ENCODE assay signal across 16 cellular contexts in the genomic region with DNA sequence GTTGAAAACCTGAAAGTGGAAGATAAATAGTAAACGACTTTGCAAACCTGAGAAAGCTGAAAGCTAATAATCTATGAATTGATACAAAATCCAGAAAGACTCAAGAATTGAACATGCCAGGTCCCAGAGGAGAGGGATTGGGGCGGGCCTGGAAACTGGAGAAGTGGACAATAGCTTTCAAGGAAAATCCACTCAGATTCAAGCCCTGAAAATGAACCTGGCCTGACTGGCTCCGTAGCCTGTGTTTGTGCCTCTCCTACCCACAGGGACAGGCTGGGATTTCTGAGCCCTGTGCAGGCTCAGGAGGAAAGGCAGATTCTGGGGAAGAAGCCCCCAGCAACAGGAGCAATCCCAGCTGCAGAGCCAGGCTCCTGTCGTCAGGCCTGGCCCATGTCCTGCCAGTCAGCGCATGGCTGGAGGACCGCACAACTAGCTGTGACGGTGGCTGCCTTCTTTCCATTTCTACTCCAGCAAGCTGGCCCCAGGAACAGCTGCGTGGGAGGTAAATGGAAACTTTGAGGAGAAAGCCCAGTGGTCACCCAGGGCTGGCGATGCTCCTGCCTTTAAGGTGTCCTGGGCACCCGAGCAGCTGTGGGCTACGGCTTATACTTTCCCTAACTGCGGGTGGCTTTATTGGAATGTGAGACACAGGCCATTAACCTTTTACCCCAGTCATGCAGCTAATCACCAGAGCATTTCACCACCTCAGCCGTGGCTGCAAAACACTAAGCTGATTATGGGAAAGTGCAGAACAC.
DNase-seq lines count a peak whose midpoint lies in the region; ATAC-seq, FAIRE-seq and TF ChIP-seq lines count a peak whose summit lies in the region.
"Had no signal": no experiment of that assay in that cellular context is flagged by ENCODE, and none has a peak within 500 bp of the region (broad histone marks: within the 10 kb centered on the region; RNA-seq: fewer than 3 reads in every experiment).

No MANE protein-coding gene starts in this region.

- no peak overlapping the region for H2AFZ ChIP-seq in HepG2 (ENCODE audit: low read length)
- H2AFZ ChIP-seq in Karpas-422 (ENCODE audit: low read length): no peak overlapping the region

- intact Hi-C loops in HepG2 (cut with micrococcal nuclease; ENCODE audit: unreplicated experiment): no loop called here
- intact Hi-C loops in sigmoid colon (cut with DNase I): no loop called here

- H3K4me1 ChIP-seq in HepG2 (ENCODE audit: insufficient read depth, low read length): peaks cover 28% of the 10 kb centered on the region
- no peaks in the 10 kb centered on the region for H3K4me1 ChIP-seq in sigmoid colon
- no peaks in the 10 kb centered on the region for H3K4me1 ChIP-seq in Karpas-422 (ENCODE audit: low read length)

- H4K20me1 ChIP-seq in HepG2 (ENCODE audit: insufficient read depth, low read length) (no peaks in the 10 kb centered on the region), Karpas-422 (ENCODE audit: insufficient read depth, low read depth, low read length) (no peaks in the 10 kb centered on the region)

- ATAC-seq in HepG2 (peak; percentile 6), HG03469 (IDR thresholded peaks at IDR 0.05; ENCODE audit: unreplicated experiment) (no peak)
- ATAC-seq: gastroesophageal sphincter had no signal

- H3K79me2 ChIP-seq in HepG2 (ENCODE audit: insufficient read depth, low read length) (no peaks in the 10 kb centered on the region), Karpas-422 (ENCODE audit: low read length) (no peaks in the 10 kb centered on the region)

- in situ Hi-C loops in HepG2 (cut with HindIII; ENCODE audit: extremely low pct_ligation_motif_present, low pct_unique_long_range_greater_than_20kb): no loop called here

- no peaks in the 10 kb centered on the region for H3K36me3 ChIP-seq in HepG2 (replicated peaks in 1 of 2; ENCODE audit: control insufficient read depth in 1 of 2, insufficient read depth in 2 of 2, low read length in 2 of 2)
- H3K36me3 ChIP-seq in sigmoid colon: no peaks in the 10 kb centered on the region
- H3K36me3 ChIP-seq in Karpas-422 (ENCODE audit: insufficient read depth, low read length): no peaks in the 10 kb centered on the region
- H3K36me3 ChIP-seq: gastroesophageal sphincter, tibial nerve had no signal

- peak overlapping the region; percentile 97 for H3K4me2 ChIP-seq in HepG2 (ENCODE audit: low read depth, low read length)
- no peak overlapping the region for H3K4me2 ChIP-seq in Karpas-422 (ENCODE audit: low read depth, low read length, poor library complexity, severe bottlenecking)

- H3K9me3 ChIP-seq in HepG2 (ENCODE audit: low read length) (no peaks in the 10 kb centered on the region), sigmoid colon (no peaks in the 10 kb centered on the region), Karpas-422 (ENCODE audit: low read length) (no peaks in the 10 kb centered on the region)
- H3K9me3 ChIP-seq: gastroesophageal sphincter, tibial nerve had no signal

- no peak for TF ChIP-seq POLR2A in HepG2 (IDR thresholded peaks at IDR 0.05; ENCODE audit: insufficient read depth in 1 of 2, low read depth in 2 of 2, low read length in 2 of 2)
- TF ChIP-seq POLR2A in sigmoid colon (IDR thresholded peaks at IDR 0.05): no peak

- BruUV-seq in HepG2 (replicated peaks; lab: Mats Ljungman, UMichigan): no TSS peak

- H3K9ac ChIP-seq in HepG2 (ENCODE audit: insufficient read depth, low read depth, low read length): no peak overlapping the region
- H3K9ac ChIP-seq in Karpas-422 (ENCODE audit: low read length): no peak overlapping the region

- CTCF ChIA-PET in HepG2 (lab: Yijun Ruan, JAX; ENCODE audit: low intra/inter-chr PET ratio, low total read pairs): no interaction called here

- peak; percentile 50 for DNase-seq in NCI-H82 treated with DMSO at 0.1 percent for 48 hours (lab: John Stamatoyannopoulos, UW; ENCODE audit: unreplicated experiment)
- peak; percentile 24 for DNase-seq in glomerular visceral epithelial cell (ENCODE audit: extremely low spot score)
- DNase-seq in HepG2 (ENCODE audit: low spot score): no peak
- DNase-seq in sigmoid colon: peak; percentile 38
- no peak for DNase-seq in epidermal melanocyte (ENCODE audit: insufficient read length, low spot score)
- DNase-seq in activated naive CD4-positive, alpha-beta T cell treated with anti-CD3 and anti-CD28 coated beads, Interleukin-2, amount 50 U/mL, for 16 hours: no peak
- no peak for DNase-seq in Karpas-422
- DNase-seq: activated CD4-positive, CD25-positive, alpha-beta regulatory T cell; activated naive CD4-positive, alpha-beta T cell treated with anti-CD3 and anti-CD28 coated beads for 36 hours; DMS53; NCI-H2029 treated with DMSO at 0.1 percent for 48 hours; NCI-H774; stimulated activated CD4-positive, alpha-beta T cell treated with anti-CD3 and anti-CD28 coated beads, Interleukin-2, amount 100 ng/mL, for 48 hours had no signal

- H3K27me3 ChIP-seq in HepG2 (ENCODE audit: control insufficient read depth in 1 of 2, insufficient read depth in 2 of 2, low read length in 2 of 2) (peaks cover 6 to 44% of the 10 kb centered on the region in 2 experiments; a peak in 4 of 5 replicates), sigmoid colon (no peaks in the 10 kb centered on the region), Karpas-422 (ENCODE audit: low read length) (no peaks in the 10 kb centered on the region)
- H3K27me3 ChIP-seq: gastroesophageal sphincter, tibial nerve had no signal

- no peaks in the 10 kb centered on the region for H3K9me2 ChIP-seq in Karpas-422 (replicated peaks; ENCODE audit: insufficient read depth, low read length)

- no peak for TF ChIP-seq EP300 in HepG2 (IDR thresholded peaks at IDR 0.05; ENCODE audit: low read depth in 2 of 2, low read length in 2 of 2)
- TF ChIP-seq EP300 in HepG2 (CRISPR knock-in tag; IDR thresholded peaks at IDR 0.05; ENCODE audit: borderline replicate concordance): no peak
- no peak for TF ChIP-seq EP300 in sigmoid colon (IDR thresholded peaks at IDR 0.05)

- TF ChIP-seq RAD21 in HepG2 (CRISPR knock-in tag; IDR thresholded peaks at IDR 0.05): no peak

- TF ChIP-seq CTCF in HepG2 (CRISPR knock-in tag; IDR thresholded peaks at IDR 0.05): no peak
- TF ChIP-seq CTCF in sigmoid colon (IDR thresholded peaks at IDR 0.05): no peak

- H3K27ac ChIP-seq in HepG2 (ENCODE audit: extremely low read length, insufficient read depth, low read length) (no peak overlapping the region), sigmoid colon (no peak overlapping the region), Karpas-422 (ENCODE audit: low read length) (no peak overlapping the region)
- H3K27ac ChIP-seq: gastroesophageal sphincter, tibial nerve had no signal

- 9% methylated on average over 13 of the region's 13 CpGs for WGBS in HepG2 (ENCODE audit: low lambda C conversion rate)
- WGBS in sigmoid colon, 2 donors: 87% methylated on average over 13 of the region's 13 CpGs

- peak overlapping the region in 1 of 3 experiments; percentile 73; a peak in 1 of 6 replicates for H3K4me3 ChIP-seq in HepG2 (replicated peaks in 1 of 3; ENCODE audit: insufficient read depth in 1 of 3, low read depth in 2 of 3, low read length in 3 of 3)
- H3K4me3 ChIP-seq in sigmoid colon: no peak overlapping the region
- H3K4me3 ChIP-seq in Karpas-422 (ENCODE audit: low read length): no peak overlapping the region
- H3K4me3 ChIP-seq: gastroesophageal sphincter, tibial nerve had no signal

- FAIRE-seq in HepG2 (lab: Jason Lieb, UNC): no peak

- POLR2A ChIA-PET in HepG2 (lab: Yijun Ruan, JAX): no interaction called here

TF ChIP-seq in HepG2, 621 proteins besides CTCF, POLR2A, EP300 and RAD21 (continues in another document):
- TF ChIP-seq ZNF350 (CRISPR knock-in tag; IDR thresholded peaks at IDR 0.05; ENCODE audit: borderline replicate concordance, low read depth) (0 out of 2 replicates have a peak, but pooled peaks have one; percentile 18), ZBTB7B (CRISPR knock-in tag; IDR thresholded peaks at IDR 0.05) (no peak), ARNT (IDR thresholded peaks at IDR 0.05) (no peak), PHF21A (CRISPR knock-in tag; IDR thresholded peaks at IDR 0.05) (no peak)
- TF ChIP-seq, protein P1, sequence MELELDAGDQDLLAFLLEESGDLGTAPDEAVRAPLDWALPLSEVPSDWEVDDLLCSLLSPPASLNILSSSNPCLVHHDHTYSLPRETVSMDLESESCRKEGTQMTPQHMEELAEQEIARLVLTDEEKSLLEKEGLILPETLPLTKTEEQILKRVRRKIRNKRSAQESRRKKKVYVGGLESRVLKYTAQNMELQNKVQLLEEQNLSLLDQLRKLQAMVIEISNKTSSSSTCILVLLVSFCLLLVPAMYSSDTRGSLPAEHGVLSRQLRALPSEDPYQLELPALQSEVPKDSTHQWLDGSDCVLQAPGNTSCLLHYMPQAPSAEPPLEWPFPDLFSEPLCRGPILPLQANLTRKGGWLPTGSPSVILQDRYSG (CRISPR knock-in tag; IDR thresholded peaks at IDR 0.05): no peak
- TF ChIP-seq, protein P2, sequence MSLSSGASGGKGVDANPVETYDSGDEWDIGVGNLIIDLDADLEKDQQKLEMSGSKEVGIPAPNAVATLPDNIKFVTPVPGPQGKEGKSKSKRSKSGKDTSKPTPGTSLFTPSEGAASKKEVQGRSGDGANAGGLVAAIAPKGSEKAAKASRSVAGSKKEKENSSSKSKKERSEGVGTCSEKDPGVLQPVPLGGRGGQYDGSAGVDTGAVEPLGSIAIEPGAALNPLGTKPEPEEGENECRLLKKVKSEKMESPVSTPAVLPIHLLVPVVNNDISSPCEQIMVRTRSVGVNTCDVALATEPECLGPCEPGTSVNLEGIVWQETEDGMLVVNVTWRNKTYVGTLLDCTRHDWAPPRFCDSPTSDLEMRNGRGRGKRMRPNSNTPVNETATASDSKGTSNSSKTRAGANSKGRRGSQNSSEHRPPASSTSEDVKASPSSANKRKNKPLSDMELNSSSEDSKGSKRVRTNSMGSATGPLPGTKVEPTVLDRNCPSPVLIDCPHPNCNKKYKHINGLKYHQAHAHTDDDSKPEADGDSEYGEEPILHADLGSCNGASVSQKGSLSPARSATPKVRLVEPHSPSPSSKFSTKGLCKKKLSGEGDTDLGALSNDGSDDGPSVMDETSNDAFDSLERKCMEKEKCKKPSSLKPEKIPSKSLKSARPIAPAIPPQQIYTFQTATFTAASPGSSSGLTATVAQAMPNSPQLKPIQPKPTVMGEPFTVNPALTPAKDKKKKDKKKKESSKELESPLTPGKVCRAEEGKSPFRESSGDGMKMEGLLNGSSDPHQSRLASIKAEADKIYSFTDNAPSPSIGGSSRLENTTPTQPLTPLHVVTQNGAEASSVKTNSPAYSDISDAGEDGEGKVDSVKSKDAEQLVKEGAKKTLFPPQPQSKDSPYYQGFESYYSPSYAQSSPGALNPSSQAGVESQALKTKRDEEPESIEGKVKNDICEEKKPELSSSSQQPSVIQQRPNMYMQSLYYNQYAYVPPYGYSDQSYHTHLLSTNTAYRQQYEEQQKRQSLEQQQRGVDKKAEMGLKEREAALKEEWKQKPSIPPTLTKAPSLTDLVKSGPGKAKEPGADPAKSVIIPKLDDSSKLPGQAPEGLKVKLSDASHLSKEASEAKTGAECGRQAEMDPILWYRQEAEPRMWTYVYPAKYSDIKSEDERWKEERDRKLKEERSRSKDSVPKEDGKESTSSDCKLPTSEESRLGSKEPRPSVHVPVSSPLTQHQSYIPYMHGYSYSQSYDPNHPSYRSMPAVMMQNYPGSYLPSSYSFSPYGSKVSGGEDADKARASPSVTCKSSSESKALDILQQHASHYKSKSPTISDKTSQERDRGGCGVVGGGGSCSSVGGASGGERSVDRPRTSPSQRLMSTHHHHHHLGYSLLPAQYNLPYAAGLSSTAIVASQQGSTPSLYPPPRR (CRISPR knock-in tag; IDR thresholded peaks at IDR 0.05; ENCODE audit: borderline replicate concordance): no peak

Comparison
In these comparisons a context has a peak if more than half of its experiments do, and no peak if none do; other contexts are left out.
1. DNase-seq: peak in NCI-H82 treated with DMSO at 0.1 percent for 48 hours (single experiment), glomerular visceral epithelial cell (single experiment) and sigmoid colon (single experiment); none in HepG2 (single experiment), epidermal melanocyte (single experiment), activated naive CD4-positive, alpha-beta T cell treated with anti-CD3 and anti-CD28 coated beads, Interleukin-2, amount 50 U/mL, for 16 hours (single experiment) and Karpas-422 (single experiment).